ENCODE assay signal across 15 cellular contexts in genomic region chr20:50710492-50711063, GRCh38. TPM values are rescaled to one million over a fixed set of nuclear protein-coding genes. Genes with fewer than 3 reads are reported as not detected.
DNase-seq lines count a peak whose midpoint lies in the region; ATAC-seq and TF ChIP-seq lines count a peak whose summit lies in the region.
"Had no signal": no experiment of that assay in that cellular context is flagged by ENCODE, and none has a peak within 500 bp of the region (broad histone marks: within the 10 kb centered on the region; RNA-seq: fewer than 3 reads in every experiment).

No MANE protein-coding gene starts in this region.

- DNase-seq in ELR (ENCODE audit: low read depth) (peak; percentile 82), NOMO-1 treated with dmso at 0.1 percent for 144 hours (lab: John Stamatoyannopoulos, UW; ENCODE audit: unreplicated experiment) (peak; percentile 11), choroid plexus epithelial cell (ENCODE audit: low read depth) (peak; percentile 40), mesothelial cell of epicardium (ENCODE audit: low spot score in 2 of 2, unreplicated experiment in 2 of 2) (no peak), NCI-H524 (lab: John Stamatoyannopoulos, UW) (no peak), LoVo (ENCODE audit: low spot score) (no peak), COR-L47 (lab: John Stamatoyannopoulos, UW) (no peak)
- DNase-seq: activated CD4-positive, alpha-beta T cell treated with anti-CD3 and anti-CD28 coated beads for 1 hour; endodermal cell; NCI-H2227 treated with DMSO at 0.1 percent for 48 hours; SHP77 treated with DMSO at 0.1 percent for 48 hours; stimulated activated CD4-positive, alpha-beta T cell treated with anti-CD3 and anti-CD28 coated beads, Interleukin-4, amount 100 ng/mL, for 1 hour had no signal

- H3K27me3 Mint-ChIP-seq in mesothelial cell of epicardium (ENCODE audit: low read depth): no peaks in the 10 kb centered on the region

- H3K27ac Mint-ChIP-seq in mesothelial cell of epicardium: peak overlapping the region; percentile 94
- H3K27ac Mint-ChIP-seq: endodermal cell; progenitor cell of endocrine pancreas; stimulated activated naive CD8-positive, alpha-beta T cell treated with anti-CD3 and anti-CD28 coated beads, Interleukin-15, Interleukin-2, amounts not matched to agents 100 ng/mL and 50 ng/mL, for 24 hours had no signal

- TF ChIP-seq CTCF in choroid plexus epithelial cell (conservative IDR thresholded peaks at IDR 0.05; ENCODE audit: low read depth, low read length) (no peak), mesothelial cell of epicardium (IDR thresholded peaks at IDR 0.05; ENCODE audit: unreplicated experiment) (no peak)

- H3K4me3 Mint-ChIP-seq in mesothelial cell of epicardium: no peak overlapping the region
- H3K4me3 Mint-ChIP-seq: endodermal cell; stimulated activated naive CD8-positive, alpha-beta T cell treated with anti-CD3 and anti-CD28 coated beads, Interleukin-15, Interleukin-2, amounts not matched to agents 100 ng/mL and 50 ng/mL, for 24 hours had no signal

- ATAC-seq in HG02970 (IDR thresholded peaks at IDR 0.05; ENCODE audit: low FRiP score, unreplicated experiment): no peak

- no peaks in the 10 kb centered on the region for H3K9me3 Mint-ChIP-seq in mesothelial cell of epicardium
- H3K9me3 Mint-ChIP-seq: endodermal cell; stimulated activated naive CD8-positive, alpha-beta T cell treated with anti-CD3 and anti-CD28 coated beads, Interleukin-15, Interleukin-2, amounts not matched to agents 100 ng/mL and 50 ng/mL, for 24 hours had no signal

- no peak overlapping the region for H3K4me3 ChIP-seq in choroid plexus epithelial cell (ENCODE audit: low read depth, low read length)

- H3K4me1 Mint-ChIP-seq in mesothelial cell of epicardium: peaks cover 44% of the 10 kb centered on the region

- no peaks in the 10 kb centered on the region for H3K36me3 Mint-ChIP-seq in mesothelial cell of epicardium

RNA-seq across cellular contexts. Expression of gene RIPOR3, which starts 19.2 kb away (rescaled TPM):
- 18.8 to 20.0 TPM (median 19.2 TPM) in 3 replicates for total RNA-seq in mesothelial cell of epicardium

RNA-seq across cellular contexts. Expression of gene PARD6B, which starts 20.8 kb away (rescaled TPM):
- total RNA-seq in mesothelial cell of epicardium: 52.2 to 59.5 TPM (median 53.0 TPM) in 3 replicates

Comparison
In these comparisons a context has a peak if more than half of its experiments do, and no peak if none do; other contexts are left out.
1. DNase-seq: peak in ELR (single experiment), NOMO-1 treated with dmso at 0.1 percent for 144 hours (single experiment) and choroid plexus epithelial cell (single experiment); none in mesothelial cell of epicardium (0 of 2), NCI-H524 (0 of 2), LoVo (single experiment) and COR-L47 (single experiment).